In the genomic region with DNA sequence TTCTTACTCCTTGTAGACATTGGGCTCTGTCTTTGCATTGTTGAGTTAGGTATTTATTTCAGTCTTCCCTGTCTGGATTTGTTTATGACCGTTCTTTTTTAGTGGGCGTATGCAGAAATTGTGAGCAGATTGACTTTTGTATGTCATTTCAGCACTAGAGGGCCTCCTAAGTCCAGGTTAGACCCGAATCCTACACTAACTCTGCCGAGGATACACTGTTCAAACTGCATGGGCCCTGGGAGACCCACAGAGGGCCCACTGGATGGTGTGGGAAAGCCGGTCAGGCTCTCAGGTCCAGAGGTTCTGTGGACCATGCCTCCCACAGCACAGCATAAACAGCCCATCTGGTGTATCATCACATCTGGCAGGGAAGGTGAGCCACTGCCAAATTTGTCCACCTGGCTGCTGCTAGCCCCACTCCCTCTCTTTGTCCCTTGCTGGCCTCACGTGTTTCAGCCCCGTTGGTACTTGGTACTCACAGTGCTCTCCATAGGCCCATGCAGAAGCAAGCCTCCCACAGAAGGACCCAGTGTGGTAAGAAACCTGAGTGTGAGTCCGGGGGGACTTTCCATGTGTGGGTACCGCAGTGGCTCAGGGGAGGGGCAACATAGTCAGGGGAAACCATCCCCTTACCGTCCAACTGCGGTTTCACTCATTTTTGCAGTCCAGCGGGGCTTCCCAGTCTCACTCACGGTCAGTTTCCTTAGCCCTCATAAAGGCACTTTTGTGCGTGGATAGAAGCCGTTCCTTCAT, we compare ENCODE assay signal across 14 cellular contexts.
A peak's percentile ranks its signal among the peaks of the same experiment; 100 is the strongest.
DNase-seq lines count a peak whose midpoint lies in the region; ATAC-seq, FAIRE-seq and TF ChIP-seq lines count a peak whose summit lies in the region.
"Had no signal": no experiment of that assay in that cellular context is flagged by ENCODE, and none has a peak within 500 bp of the region (broad histone marks: within the 10 kb centered on the region; RNA-seq: fewer than 3 reads in every experiment).

No MANE protein-coding gene starts in this region.

- ATAC-seq in GM18502 (IDR thresholded peaks at IDR 0.05; ENCODE audit: poor library complexity, unreplicated experiment) = peak; percentile 92
- ATAC-seq in HG03095 (IDR thresholded peaks at IDR 0.05; ENCODE audit: unreplicated experiment) = peak; percentile 62
- ATAC-seq in GM21447 (IDR thresholded peaks at IDR 0.05; ENCODE audit: unreplicated experiment) = no peak
- no peak for ATAC-seq in HG02623 (IDR thresholded peaks at IDR 0.05; ENCODE audit: unreplicated experiment)
- ATAC-seq: sciatic nerve had no signal

- H3K36me3 ChIP-seq in bronchial epithelial cell (ENCODE audit: control insufficient read depth, insufficient read depth, low read length) = no peaks in the 10 kb centered on the region

- DNase-seq in bronchial epithelial cell (ENCODE audit: low read depth) (peak; percentile 26), cerebellar nuclear complex (lab: John Stamatoyannopoulos, UW) (no peak)
- no peak for DNase-seq in activated CD4-positive, alpha-beta T cell treated with anti-CD3 and anti-CD28 coated beads, Interleukin-2, amount 10 ng/mL, durations not matched to agents 24 days and 14 days
- DNase-seq: caudate nucleus, KG1, T-helper 1 cell had no signal

- no peak for FAIRE-seq in bronchial epithelial cell (lab: Jason Lieb, UNC)
- FAIRE-seq: frontal cortex had no signal

- no peak overlapping the region for H3K27ac Mint-ChIP-seq in activated CD4-positive, alpha-beta T cell treated with anti-CD3 and anti-CD28 coated beads, Interleukin-2, amount 10 ng/mL, durations not matched to agents 24 days and 14 days

- TF ChIP-seq CTCF in 22Rv1 (IDR thresholded peaks at IDR 0.05) (peak; percentile 29; the same call in 1 of the 2 replicates), bronchial epithelial cell (IDR thresholded peaks at IDR 0.05; ENCODE audit: insufficient read depth, low read length, severe bottlenecking) (peak; percentile 18)

- H3K4me3 Mint-ChIP-seq in activated CD4-positive, alpha-beta T cell treated with anti-CD3 and anti-CD28 coated beads, Interleukin-2, amount 10 ng/mL, durations not matched to agents 24 days and 14 days = no peak overlapping the region

- H3K27me3 ChIP-seq in bronchial epithelial cell (ENCODE audit: control insufficient read depth, insufficient read depth, low read length) = no peaks in the 10 kb centered on the region

- H3K27me3 Mint-ChIP-seq in activated CD4-positive, alpha-beta T cell treated with anti-CD3 and anti-CD28 coated beads, Interleukin-2, amount 10 ng/mL, durations not matched to agents 24 days and 14 days = no peaks in the 10 kb centered on the region

- H3K4me1 Mint-ChIP-seq in activated CD4-positive, alpha-beta T cell treated with anti-CD3 and anti-CD28 coated beads, Interleukin-2, amount 10 ng/mL, durations not matched to agents 24 days and 14 days = peaks cover 4% of the 10 kb centered on the region

- no peak overlapping the region for H3K4me3 ChIP-seq in bronchial epithelial cell (ENCODE audit: low read depth, low read length)
- H3K4me3 ChIP-seq: lung had no signal

- intact Hi-C loops in activated CD4-positive, alpha-beta T cell treated with anti-CD3 and anti-CD28 coated beads, Interleukin-2, amount 10 ng/mL, durations not matched to agents 24 days and 14 days (cut with micrococcal nuclease) = loop anchor here (10.0 kb wide), 1 partner anchor 116 kb away; the partner anchor contains the start of gene APBB1IP

- no peak overlapping the region for H3K27ac ChIP-seq in 22Rv1

- H3K9me3 Mint-ChIP-seq in activated CD4-positive, alpha-beta T cell treated with anti-CD3 and anti-CD28 coated beads, Interleukin-2, amount 10 ng/mL, durations not matched to agents 24 days and 14 days = peaks cover 20% of the 10 kb centered on the region

- peaks cover 80% of the 10 kb centered on the region for H3K36me3 Mint-ChIP-seq in activated CD4-positive, alpha-beta T cell treated with anti-CD3 and anti-CD28 coated beads, Interleukin-2, amount 10 ng/mL, durations not matched to agents 24 days and 14 days (ENCODE audit: low read depth)

Comparison
In these comparisons a context has a peak if more than half of its experiments do, and no peak if none do; other contexts are left out.
1. ATAC-seq: peak in GM18502 (single experiment) and HG03095 (single experiment); none in GM21447 (single experiment) and HG02623 (single experiment).